Comparison of ENCODE assay signal across 18 cellular contexts in the genomic region with DNA sequence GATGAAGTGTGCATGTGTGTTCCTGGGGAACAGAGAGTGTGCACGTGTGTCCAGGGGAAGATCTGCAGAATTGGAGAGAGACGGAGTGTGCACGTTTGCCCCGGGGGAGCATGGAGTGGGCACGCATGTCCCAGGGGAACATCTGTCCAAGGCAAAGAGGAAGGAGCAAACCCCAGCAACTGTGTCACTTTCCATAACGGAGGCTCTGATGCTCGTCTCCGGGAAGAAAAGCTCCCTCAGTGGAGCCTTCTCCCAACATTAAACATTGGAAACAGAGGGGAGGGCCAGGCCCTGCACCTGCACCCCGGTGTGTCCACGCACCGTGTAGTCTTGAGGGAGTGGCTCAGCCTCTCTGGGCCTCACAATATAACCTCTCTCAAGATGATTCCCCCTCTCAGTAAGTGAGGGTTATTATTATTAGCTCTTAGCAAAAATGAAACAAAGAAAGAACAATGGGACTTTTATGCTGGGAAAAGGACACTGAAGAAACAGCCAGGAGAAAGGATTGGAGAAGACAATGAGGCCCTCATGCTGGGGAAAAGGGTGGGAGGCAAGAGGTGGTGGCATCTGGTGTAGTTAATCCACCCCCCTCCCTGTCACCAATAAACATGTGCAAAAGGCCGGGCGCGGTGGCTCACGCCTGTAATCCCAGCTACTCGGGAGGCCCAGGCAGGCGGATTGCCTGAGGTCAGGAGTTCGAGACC. TPM values are rescaled to one million over a fixed set of nuclear protein-coding genes. Genes with fewer than 3 reads are reported as not detected.
DNase-seq lines count a peak whose midpoint lies in the region; ATAC-seq and TF ChIP-seq lines count a peak whose summit lies in the region.
"Had no signal": no experiment of that assay in that cellular context is flagged by ENCODE, and none has a peak within 500 bp of the region (broad histone marks: within the 10 kb centered on the region; RNA-seq: fewer than 3 reads in every experiment).

No MANE protein-coding gene starts in this region.

- no peaks in the 10 kb centered on the region for H3K36me3 ChIP-seq in neural progenitor cell
- H3K36me3 ChIP-seq in MM.1S (replicated peaks; ENCODE audit: insufficient read depth, low read length), result no peaks in the 10 kb centered on the region
- no peaks in the 10 kb centered on the region; the same call in 1 of the 2 replicates for H3K36me3 ChIP-seq in OCI-LY7 (ENCODE audit: insufficient read depth, low read length)
- H3K36me3 ChIP-seq: BE2C, prostate gland had no signal

- BruUV-seq in OCI-LY7 (replicated peaks; lab: Mats Ljungman, UMichigan), result no TSS peak

- H3K79me2 ChIP-seq in neural progenitor cell (ENCODE audit: low read depth) (no peaks in the 10 kb centered on the region), MM.1S (ENCODE audit: low read length) (peaks cover 3% of the 10 kb centered on the region; the same call in 1 of the 2 replicates), OCI-LY7 (ENCODE audit: insufficient read depth, low read depth, low read length) (no peaks in the 10 kb centered on the region)

- H3K9me3 Mint-ChIP-seq in chondrocyte (ENCODE audit: low read depth) (peaks cover 11% of the 10 kb centered on the region), neural progenitor cell (peaks cover 18% of the 10 kb centered on the region)

- TF ChIP-seq POLR2A in GM18505 (IDR thresholded peaks at IDR 0.05; ENCODE audit: borderline replicate concordance, extremely low read depth, insufficient read depth, insufficient read length), result no peak

- H3K9me3 ChIP-seq in neural progenitor cell (ENCODE audit: low read depth) (no peaks in the 10 kb centered on the region), MM.1S (replicated peaks; ENCODE audit: insufficient read depth, low read length) (no peaks in the 10 kb centered on the region), OCI-LY7 (ENCODE audit: low read length) (peaks cover 18% of the 10 kb centered on the region)
- H3K9me3 ChIP-seq: BE2C, prostate gland had no signal

- H3K27me3 Mint-ChIP-seq in chondrocyte (ENCODE audit: low read depth) (no peaks in the 10 kb centered on the region), neural progenitor cell (ENCODE audit: insufficient read depth, low read depth) (peaks cover 13% of the 10 kb centered on the region)
- H3K27me3 Mint-ChIP-seq: activated CD4-positive, alpha-beta T cell treated with anti-CD3 and anti-CD28 coated beads, Interleukin-2, amount 10 ng/mL, durations not matched to agents 7 days and 5 days; naive thymus-derived CD8-positive, alpha-beta T cell; stimulated activated naive CD8-positive, alpha-beta T cell treated with anti-CD3 and anti-CD28 coated beads, Interleukin-15, amount 100 ng/mL, for 72 hours had no signal

- H3K9me2 ChIP-seq in MM.1S (replicated peaks; ENCODE audit: insufficient read depth, low read length), result no peaks in the 10 kb centered on the region
- H3K9me2 ChIP-seq in OCI-LY7 (ENCODE audit: insufficient read depth, low read length), result no peaks in the 10 kb centered on the region

- TF ChIP-seq CTCF in chondrocyte (IDR thresholded peaks at IDR 0.05) (no peak), neural progenitor cell (IDR thresholded peaks at IDR 0.05) (no peak), MM.1S (IDR thresholded peaks at IDR 0.05; ENCODE audit: low read length) (no peak), OCI-LY7 (conservative IDR thresholded peaks at IDR 0.05; ENCODE audit: low read length) (no peak)

- DNase-seq in NCI-H82 (lab: John Stamatoyannopoulos, UW) (peak; percentile 63), NCI-H82 treated with DMSO at 0.1 percent for 48 hours (lab: John Stamatoyannopoulos, UW; ENCODE audit: unreplicated experiment) (no peak), chondrocyte (ENCODE audit: low spot score) (peak; percentile 67), neural progenitor cell (ENCODE audit: low spot score) (peak; percentile 34), MM.1S (no peak), OCI-LY7 (ENCODE audit: low spot score) (no peak)
- DNase-seq: activated CD4-positive, alpha-beta T cell treated with anti-CD3 and anti-CD28 coated beads, Interleukin-2, amount 10 ng/mL, durations not matched to agents 7 days and 5 days; BE2C; kidney glomerular epithelial cell; naive thymus-derived CD8-positive, alpha-beta T cell; NCI-H146; PC-9; stimulated activated naive CD8-positive, alpha-beta T cell treated with anti-CD3 and anti-CD28 coated beads, Interleukin-15, amount 100 ng/mL, for 72 hours had no signal

- POLR2A ChIA-PET in OCI-LY7 (lab: Charles Lee), result no interaction called here

- peaks cover 15% of the 10 kb centered on the region for H3K36me3 Mint-ChIP-seq in chondrocyte (ENCODE audit: low read depth)
- H3K36me3 Mint-ChIP-seq in neural progenitor cell, result peaks cover 10% of the 10 kb centered on the region

- no peak for ATAC-seq in GM18505 (IDR thresholded peaks at IDR 0.05; ENCODE audit: unreplicated experiment)
- ATAC-seq in HG02973 (IDR thresholded peaks at IDR 0.05; ENCODE audit: unreplicated experiment), result no peak
- ATAC-seq: naive thymus-derived CD8-positive, alpha-beta T cell had no signal

- intact Hi-C loops in OCI-LY7 (cut with micrococcal nuclease; ENCODE audit: unreplicated experiment), result no loop called here

- H3K27me3 ChIP-seq in neural progenitor cell (peaks cover 7% of the 10 kb centered on the region), MM.1S (replicated peaks; ENCODE audit: insufficient read depth, low read length) (no peaks in the 10 kb centered on the region)
- H3K27me3 ChIP-seq: BE2C had no signal

- H4K20me1 ChIP-seq in neural progenitor cell (ENCODE audit: low read depth), result no peaks in the 10 kb centered on the region
- no peaks in the 10 kb centered on the region for H4K20me1 ChIP-seq in MM.1S (ENCODE audit: insufficient read depth, low read length)
- no peaks in the 10 kb centered on the region for H4K20me1 ChIP-seq in OCI-LY7 (ENCODE audit: insufficient read depth, low read length)

- CTCF ChIA-PET in OCI-LY7 (lab: Charles Lee; ENCODE audit: unreplicated experiment), result no interaction called here

- no peak overlapping the region for H3K4me3 Mint-ChIP-seq in chondrocyte (ENCODE audit: unreplicated experiment)
- H3K4me3 Mint-ChIP-seq in neural progenitor cell, result no peak overlapping the region
- H3K4me3 Mint-ChIP-seq: activated CD4-positive, alpha-beta T cell treated with anti-CD3 and anti-CD28 coated beads, Interleukin-2, amount 10 ng/mL, durations not matched to agents 7 days and 5 days; memory B cell; naive thymus-derived CD8-positive, alpha-beta T cell had no signal

- no peak overlapping the region for H3K27ac ChIP-seq in neural progenitor cell
- no peak overlapping the region for H3K27ac ChIP-seq in MM.1S (ENCODE audit: low read length)
- no peak overlapping the region for H3K27ac ChIP-seq in OCI-LY7 (ENCODE audit: low read depth, low read length, poor library complexity, severe bottlenecking)
- H3K27ac ChIP-seq: PC-9, prostate gland, skin epidermis had no signal

- H3K27ac Mint-ChIP-seq in chondrocyte (ENCODE audit: unreplicated experiment) (no peak overlapping the region), neural progenitor cell (no peak overlapping the region)
- H3K27ac Mint-ChIP-seq: activated CD4-positive, alpha-beta T cell treated with anti-CD3 and anti-CD28 coated beads, Interleukin-2, amount 10 ng/mL, durations not matched to agents 7 days and 5 days; memory B cell had no signal

- H3K9ac ChIP-seq in neural progenitor cell (no peak overlapping the region), MM.1S (ENCODE audit: low read length) (no peak overlapping the region)

- no peak overlapping the region for H3K4me2 ChIP-seq in neural progenitor cell
- H3K4me2 ChIP-seq in MM.1S (ENCODE audit: low read depth, low read length), result no peak overlapping the region
- no peak overlapping the region for H3K4me2 ChIP-seq in OCI-LY7 (ENCODE audit: low read length)
- H3K4me2 ChIP-seq: PC-9 had no signal

- H3F3A ChIP-seq in neural progenitor cell (ENCODE audit: low read depth), result no peaks in the 10 kb centered on the region
- no peaks in the 10 kb centered on the region for H3F3A ChIP-seq in MM.1S (ENCODE audit: insufficient read depth, low read length)

- peaks cover 10% of the 10 kb centered on the region for H3K4me1 ChIP-seq in neural progenitor cell
- no peaks in the 10 kb centered on the region for H3K4me1 ChIP-seq in MM.1S (ENCODE audit: low read length)
- H3K4me1 ChIP-seq in OCI-LY7 (ENCODE audit: insufficient read depth, low read length, poor library complexity, severe bottlenecking), result peaks cover 4% of the 10 kb centered on the region
- H3K4me1 ChIP-seq: BE2C had no signal

- H3K4me3 ChIP-seq in neural progenitor cell (no peak overlapping the region), MM.1S (ENCODE audit: low read length) (no peak overlapping the region), OCI-LY7 (ENCODE audit: low read depth, low read length, poor library complexity, severe bottlenecking) (no peak overlapping the region)
- H3K4me3 ChIP-seq: PC-9, prostate gland, skin epidermis had no signal

- H2AFZ ChIP-seq in neural progenitor cell (replicated peaks) (no peak overlapping the region), MM.1S (ENCODE audit: low read length) (no peak overlapping the region), OCI-LY7 (ENCODE audit: low read length) (no peak overlapping the region)
- H2AFZ ChIP-seq: PC-9 had no signal

- H3K4me1 Mint-ChIP-seq in chondrocyte (ENCODE audit: low read depth), result peaks cover 7% of the 10 kb centered on the region
- H3K4me1 Mint-ChIP-seq in neural progenitor cell, result peaks cover 18% of the 10 kb centered on the region
- H3K4me1 Mint-ChIP-seq: activated CD4-positive, alpha-beta T cell treated with anti-CD3 and anti-CD28 coated beads, Interleukin-2, amount 10 ng/mL, durations not matched to agents 7 days and 5 days had no signal

RNA-seq across cellular contexts. Expression of gene RAB40B, which starts 7.6 kb away (rescaled TPM):
- total RNA-seq in chondrocyte, result 16.7 to 20.0 TPM (median 20.0 TPM) in 3 replicates
- total RNA-seq in neural progenitor cell (ENCODE audit: low replicate concordance), result 5.6 and 10.3 TPM in 2 replicates
- 10.1 and 22.1 TPM in 2 replicates for total RNA-seq in OCI-LY7 (2014; rRNA removed; shearing (Covaris generic))
- total RNA-seq in OCI-LY7 (2022), result 20.7 and 21.4 TPM in 2 replicates

RNA-seq across cellular contexts. Expression of gene FN3KRP, which starts 25.6 kb away (rescaled TPM):
- total RNA-seq in chondrocyte (23.0 to 27.4 TPM (median 23.3 TPM) in 3 replicates), neural progenitor cell (ENCODE audit: low replicate concordance) (19.2 and 29.8 TPM in 2 replicates), OCI-LY7 (2022) (91.8 and 99.4 TPM in 2 replicates)
- 52.1 and 56.5 TPM in 2 replicates for total RNA-seq in OCI-LY7 (2014; rRNA removed; shearing (Covaris generic))

RNA-seq across cellular contexts. Expression of gene WDR45B, which starts 42.7 kb away (rescaled TPM):
- 60.4 to 70.0 TPM (median 67.8 TPM) in 3 replicates for total RNA-seq in chondrocyte
- total RNA-seq in neural progenitor cell (ENCODE audit: low replicate concordance), result 110 and 145 TPM in 2 replicates
- 59.0 and 61.7 TPM in 2 replicates for total RNA-seq in OCI-LY7 (2014; rRNA removed; shearing (Covaris generic))
- 78.9 and 81.9 TPM in 2 replicates for total RNA-seq in OCI-LY7 (2022)

RNA-seq across cellular contexts. Expression of gene FN3K, which starts 44.5 kb away (rescaled TPM):
- total RNA-seq in chondrocyte (16.2 to 20.5 TPM (median 19.0 TPM) in 3 replicates), neural progenitor cell (ENCODE audit: low replicate concordance) (3.3 and 4.0 TPM in 2 replicates), OCI-LY7 (2022) (31.2 and 32.3 TPM in 2 replicates)
- total RNA-seq in OCI-LY7 (2014; rRNA removed; shearing (Covaris generic)), result 3.8 and 5.0 TPM in 2 replicates

Comparison
In these comparisons a context has a peak if more than half of its experiments do, and no peak if none do; other contexts are left out.
1. DNase-seq: peak in NCI-H82 (single experiment), chondrocyte (single experiment) and neural progenitor cell (single experiment); none in NCI-H82 treated with DMSO at 0.1 percent for 48 hours (single experiment), MM.1S (single experiment) and OCI-LY7 (single experiment).